In genomic region chr7:146146866-146147265, GRCh38 we compare ENCODE assay signal across 1 cellular context.
TF ChIP-seq lines count a peak whose summit lies in the region.

No MANE protein-coding gene starts in this region.

TF ChIP-seq in WTC11, 78 proteins besides CTCF, POLR2A, EP300 and RAD21 (continued from another document):
- TF ChIP-seq USF1 (CRISPR knock-in tag; IDR thresholded peaks at IDR 0.05) (no peak), E2F1 (CRISPR knock-in tag; IDR thresholded peaks at IDR 0.05) (no peak), GTF2I (CRISPR knock-in tag; conservative IDR thresholded peaks at IDR 0.05) (no peak)
TF ChIP-seq in WTC11: peak in this region for 0.
